8 cellular contexts compared by ENCODE assay signal in the genomic region with DNA sequence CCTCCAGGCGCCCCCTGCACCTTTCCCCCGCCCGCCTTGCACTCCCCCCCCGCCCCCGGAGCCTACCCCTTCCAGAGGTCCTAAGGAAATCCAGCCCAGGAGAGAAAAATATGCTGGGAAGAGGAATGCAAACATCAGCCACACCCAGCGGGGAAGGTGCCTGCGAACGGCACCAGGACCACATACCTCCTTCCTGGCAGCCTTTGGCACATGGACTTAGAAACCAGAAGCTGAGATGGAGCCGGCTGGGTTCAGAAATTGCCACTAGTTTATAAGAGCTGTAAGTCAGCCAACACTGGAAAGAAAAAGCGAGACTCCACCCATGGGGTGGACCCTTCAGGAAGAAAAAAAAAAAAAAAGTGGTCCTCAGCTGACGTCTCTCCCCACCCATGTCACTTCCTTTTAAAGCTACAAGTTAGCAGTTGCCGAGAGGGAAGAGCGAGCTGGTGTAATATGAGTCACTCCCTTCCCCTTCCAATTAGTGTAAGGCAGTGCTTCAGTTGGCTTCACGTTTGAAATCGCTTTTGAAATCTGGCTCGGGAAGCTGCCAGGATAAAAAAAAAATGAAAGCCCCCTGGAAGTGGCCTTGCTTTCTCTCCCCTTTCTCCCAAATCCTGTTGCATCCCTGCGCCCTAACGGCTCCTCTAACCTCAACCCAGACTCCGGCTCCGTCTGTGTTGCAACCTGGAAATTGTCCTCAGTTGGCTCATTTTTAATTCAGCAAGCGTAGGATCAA. TPM values are rescaled to one million over a fixed set of nuclear protein-coding genes. Genes with fewer than 3 reads are reported as not detected.
A peak's percentile ranks its signal among the peaks of the same experiment; 100 is the strongest.
DNase-seq lines count a peak whose midpoint lies in the region; ATAC-seq and TF ChIP-seq lines count a peak whose summit lies in the region.

A gene with protein sequence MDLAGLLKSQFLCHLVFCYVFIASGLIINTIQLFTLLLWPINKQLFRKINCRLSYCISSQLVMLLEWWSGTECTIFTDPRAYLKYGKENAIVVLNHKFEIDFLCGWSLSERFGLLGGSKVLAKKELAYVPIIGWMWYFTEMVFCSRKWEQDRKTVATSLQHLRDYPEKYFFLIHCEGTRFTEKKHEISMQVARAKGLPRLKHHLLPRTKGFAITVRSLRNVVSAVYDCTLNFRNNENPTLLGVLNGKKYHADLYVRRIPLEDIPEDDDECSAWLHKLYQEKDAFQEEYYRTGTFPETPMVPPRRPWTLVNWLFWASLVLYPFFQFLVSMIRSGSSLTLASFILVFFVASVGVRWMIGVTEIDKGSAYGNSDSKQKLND (minus strand): TSS at position 310 of the 736 bp plus-strand sequence. CDS start 41,848 bp downstream, outside the sequence.

- peak; percentile 95 for DNase-seq in DMS79 treated with DMSO at 0.1 percent for 48 hours (lab: John Stamatoyannopoulos, UW)
- DNase-seq in KBM-7 = peak; percentile 97
- DNase-seq in RKO (ENCODE audit: low spot score) = peak; percentile 98
- peak; percentile 69 to 72 for DNase-seq in activated T-cell treated with anti-CD3 and anti-CD28 coated beads, Interleukin-2, amount 50 U/mL, for 72 hours
- DNase-seq in fibroblast of lung (ENCODE audit: low read depth in 2 of 2) = peak; percentile 98 to 99
- peak; percentile 31 to 88 (median 73) for DNase-seq in naive thymus-derived CD8-positive, alpha-beta T cell
- DNase-seq in stimulated activated naive CD8-positive, alpha-beta T cell treated with anti-CD3 and anti-CD28 coated beads, Interleukin-15, Interleukin-2, amounts not matched to agents 100 U/mL and 50 U/mL, for 24 hours = peak; percentile 51

- H3K36me3 Mint-ChIP-seq in activated T-cell treated with anti-CD3 and anti-CD28 coated beads, Interleukin-2, amount 50 U/mL, for 72 hours (ENCODE audit: insufficient read depth in 2 of 2) = peaks cover 0 to 5% of the 10 kb centered on the region in 2 donors
- H3K36me3 Mint-ChIP-seq in naive thymus-derived CD8-positive, alpha-beta T cell = no peaks in the 10 kb centered on the region

- no peaks in the 10 kb centered on the region for H4K20me1 ChIP-seq in fibroblast of lung (ENCODE audit: control insufficient read depth, extremely low read depth, insufficient read depth, low read length)

- POLR2A ChIA-PET in naive thymus-derived CD8-positive, alpha-beta T cell (lab: Charles Lee) = interaction anchor here (0.8 kb wide), 1 partner anchor 13 kb away, joined by 3 read pairs; no protein-coding TSS in a partner anchor

- peak within 1 kb of the TSS; percentile 82 for H3K9ac ChIP-seq in fibroblast of lung (ENCODE audit: insufficient read depth, low read length)

- ATAC-seq in GM21723 (IDR thresholded peaks at IDR 0.05; ENCODE audit: unreplicated experiment) = peak; percentile 98
- peak; percentile 98 to 99 for ATAC-seq in activated T-cell treated with anti-CD3 and anti-CD28 coated beads, Interleukin-2, amount 50 U/mL, for 72 hours (replicated peaks in 1 of 2)
- ATAC-seq in naive thymus-derived CD8-positive, alpha-beta T cell = peak; percentile 87
- ATAC-seq in stimulated activated naive CD8-positive, alpha-beta T cell treated with anti-CD3 and anti-CD28 coated beads, Interleukin-15, Interleukin-2, amounts not matched to agents 100 U/mL and 50 U/mL, for 24 hours = peak; percentile 99

- peaks cover 9% of the 10 kb centered on the region for H3K79me2 ChIP-seq in fibroblast of lung (ENCODE audit: control insufficient read depth, insufficient read depth, low read length)

- no peaks in the 10 kb centered on the region for H3K36me3 ChIP-seq in fibroblast of lung (ENCODE audit: control insufficient read depth, insufficient read depth, low read length)

- H3K27ac ChIP-seq in fibroblast of lung (ENCODE audit: insufficient read depth, low read length) = peak within 1 kb of the TSS; percentile 82

- no peaks in the 10 kb centered on the region for H3K9me3 Mint-ChIP-seq in activated T-cell treated with anti-CD3 and anti-CD28 coated beads, Interleukin-2, amount 50 U/mL, for 72 hours
- H3K9me3 Mint-ChIP-seq in naive thymus-derived CD8-positive, alpha-beta T cell = no peaks in the 10 kb centered on the region

- H3K4me3 Mint-ChIP-seq in activated T-cell treated with anti-CD3 and anti-CD28 coated beads, Interleukin-2, amount 50 U/mL, for 72 hours = peak within 1 kb of the TSS; percentile 93 to 97
- H3K4me3 Mint-ChIP-seq in naive thymus-derived CD8-positive, alpha-beta T cell = peak within 1 kb of the TSS; percentile 86 to 98 (median 90)

- H3K4me1 Mint-ChIP-seq in activated T-cell treated with anti-CD3 and anti-CD28 coated beads, Interleukin-2, amount 50 U/mL, for 72 hours (ENCODE audit: low read depth) = peaks cover 24% of the 10 kb centered on the region
- H3K4me1 Mint-ChIP-seq in naive thymus-derived CD8-positive, alpha-beta T cell = peaks cover 7 to 26% (median 16%) of the 10 kb centered on the region in 4 donors

- in situ Hi-C loops in KBM-7 (cut with MboI; ENCODE audit: low pct_unique_long_range_greater_than_20kb, low sequenced_read_pairs) = no loop called here

- H3K4me1 ChIP-seq in fibroblast of lung (ENCODE audit: control insufficient read depth, extremely low read depth, insufficient read depth, low read length) = peaks cover 2% of the 10 kb centered on the region

- peak within 1 kb of the TSS; percentile 97 for H3K4me2 ChIP-seq in fibroblast of lung (ENCODE audit: extremely low read depth, insufficient read depth, low read length)

- peak within 1 kb of the TSS; percentile 58 to 94 (median 78) for H3K4me3 ChIP-seq in fibroblast of lung (replicated peaks in 1 of 4; ENCODE audit: control extremely low read depth in 1 of 4, insufficient read depth in 1 of 4, low read depth in 3 of 4, low read length in 4 of 4)

- H2AFZ ChIP-seq in fibroblast of lung (ENCODE audit: low read length) = peak within 1 kb of the TSS; percentile 93

- no peaks in the 10 kb centered on the region for H3K9me3 ChIP-seq in fibroblast of lung (ENCODE audit: control insufficient read depth, insufficient read depth, low read depth, low read length)

- H3K27ac Mint-ChIP-seq in activated T-cell treated with anti-CD3 and anti-CD28 coated beads, Interleukin-2, amount 50 U/mL, for 72 hours = peak within 1 kb of the TSS; percentile 90
- H3K27ac Mint-ChIP-seq in naive thymus-derived CD8-positive, alpha-beta T cell = peak within 1 kb of the TSS; percentile 75 to 99 (median 96)

- H3K27me3 ChIP-seq in fibroblast of lung (ENCODE audit: control insufficient read depth, insufficient read depth, low read length) = no peaks in the 10 kb centered on the region

- TF ChIP-seq CTCF in fibroblast of lung (conservative IDR thresholded peaks at IDR 0.05 in 1 of 2, IDR thresholded peaks at IDR 0.05 in 1 of 2; ENCODE audit: low read depth in 1 of 2, low read length in 2 of 2) = no peak

- H3K27me3 Mint-ChIP-seq in activated T-cell treated with anti-CD3 and anti-CD28 coated beads, Interleukin-2, amount 50 U/mL, for 72 hours (ENCODE audit: low read depth) = peaks cover 7% of the 10 kb centered on the region
- H3K27me3 Mint-ChIP-seq in naive thymus-derived CD8-positive, alpha-beta T cell = peaks cover 0 to 6% (median 0%) of the 10 kb centered on the region in 5 donors

RNA-seq across cellular contexts. Expression of the gene that starts here (rescaled TPM):
- 1 to 10 TPM; 8.0 to 9.5 TPM for total RNA-seq in activated T-cell treated with anti-CD3 and anti-CD28 coated beads, Interleukin-2, amount 50 U/mL, for 72 hours
- 6.9 and 8.4 TPM in 2 replicates for total RNA-seq in fibroblast of lung
- 4.7 and 5.0 TPM in 2 replicates for polyA plus RNA-seq in fibroblast of lung
- polyA plus RNA-seq in fibroblast of lung (2012) = 3.0 and 3.9 TPM in 2 replicates
- 2.6 and 2.8 TPM in 2 replicates for polyA minus RNA-seq in fibroblast of lung (ENCODE audit: low replicate concordance)
- 1 to 10 TPM; 2.0 to 4.0 TPM for total RNA-seq in naive thymus-derived CD8-positive, alpha-beta T cell
- polyA plus RNA-seq in naive thymus-derived CD8-positive, alpha-beta T cell = 1 to 10 TPM in 2 of 3 donors, under 1 TPM in 1; 0.85 to 3.8 (median 1.1) TPM

Comparison
In these comparisons a context has a peak if more than half of its experiments do, and no peak if none do; other contexts are left out.
1. Peak in every context shown above with its lines: DNase-seq, ATAC-seq, H3K4me3 ChIP-seq and H3K27ac ChIP-seq.